8 cellular contexts compared by ENCODE assay signal in genomic region chr3:17195192-17195611, GRCh38.
DNase-seq lines count a peak whose midpoint lies in the region; ATAC-seq, FAIRE-seq and TF ChIP-seq lines count a peak whose summit lies in the region.

No MANE protein-coding gene starts in this region.

- POLR2A ChIA-PET in HepG2 (lab: Yijun Ruan, JAX), result no interaction called here

- TF ChIP-seq POLR2A in HepG2 (IDR thresholded peaks at IDR 0.05; ENCODE audit: insufficient read depth in 1 of 2, low read depth in 2 of 2, low read length in 2 of 2), result no peak

- ATAC-seq in HepG2 (no peak), HG02623 (IDR thresholded peaks at IDR 0.05; ENCODE audit: unreplicated experiment) (peak; percentile 88)

- H4K20me1 ChIP-seq in HepG2 (ENCODE audit: insufficient read depth, low read length), result no peaks in the 10 kb centered on the region

- H3K9ac ChIP-seq in liver (ENCODE audit: low read depth in 1 of 2, low read length in 2 of 2) (no peak overlapping the region), HepG2 (ENCODE audit: insufficient read depth, low read depth, low read length) (no peak overlapping the region)

- in situ Hi-C loops in HepG2 (cut with HindIII; ENCODE audit: extremely low pct_ligation_motif_present, low pct_unique_long_range_greater_than_20kb) (no loop called here), ACHN (cut with HindIII; ENCODE audit: low pct_ligation_motif_present, low pct_unique_long_range_greater_than_20kb, low sequenced_read_pairs) (no loop called here)

- H3K9me3 ChIP-seq in liver (ENCODE audit: control insufficient read depth in 4 of 4, low read length in 3 of 4) (no peaks in the 10 kb centered on the region), HepG2 (ENCODE audit: low read length) (no peaks in the 10 kb centered on the region)

- no TSS peak for BruUV-seq in HepG2 (replicated peaks; lab: Mats Ljungman, UMichigan)

- no peak overlapping the region for H3K4me2 ChIP-seq in HepG2 (ENCODE audit: low read depth, low read length)

- 27% methylated on average over 3 of the region's 3 CpGs for WGBS in liver
- 82% methylated on average over 3 of the region's 3 CpGs for WGBS in HepG2 (ENCODE audit: low lambda C conversion rate)

- H3K4me1 ChIP-seq in liver (ENCODE audit: control insufficient read depth in 4 of 4, insufficient read depth in 4 of 4, low read length in 3 of 4) (peaks cover 0 to 15% (median 4%) of the 10 kb centered on the region in 4 donors), HepG2 (ENCODE audit: insufficient read depth, low read length) (no peaks in the 10 kb centered on the region)

- no peaks in the 10 kb centered on the region for H3K79me2 ChIP-seq in HepG2 (ENCODE audit: insufficient read depth, low read length)

- TF ChIP-seq EP300 in HepG2 (IDR thresholded peaks at IDR 0.05; ENCODE audit: low read depth in 2 of 2, low read length in 2 of 2) (no peak), HepG2 (CRISPR knock-in tag; IDR thresholded peaks at IDR 0.05; ENCODE audit: borderline replicate concordance) (no peak)

- TF ChIP-seq CTCF in liver (IDR thresholded peaks at IDR 0.05; ENCODE audit: low read depth, low read length, missing input control) (no peak), HepG2 (CRISPR knock-in tag; IDR thresholded peaks at IDR 0.05) (no peak), dorsolateral prefrontal cortex (IDR thresholded peaks at IDR 0.05 in 54 of 56, conservative IDR thresholded peaks at IDR 0.05 in 2 of 56; ENCODE audit: low read depth in 1 of 56, partially characterized antibody in 56 of 56) (peak in 2 of 56 donors; percentile 4 to 16)

- FAIRE-seq in HepG2 (lab: Jason Lieb, UNC), result no peak

- TF ChIP-seq RAD21 in liver (IDR thresholded peaks at IDR 0.05), result no peak
- TF ChIP-seq RAD21 in HepG2 (CRISPR knock-in tag; IDR thresholded peaks at IDR 0.05), result no peak

- H2AFZ ChIP-seq in HepG2 (ENCODE audit: low read length), result no peak overlapping the region

- H3K27me3 ChIP-seq in liver (ENCODE audit: control insufficient read depth in 4 of 4, insufficient read depth in 4 of 4, low read length in 3 of 4) (no peaks in the 10 kb centered on the region), HepG2 (ENCODE audit: control insufficient read depth in 1 of 2, insufficient read depth in 2 of 2, low read length in 2 of 2) (no peaks in the 10 kb centered on the region; a peak in 1 of 5 replicates), dorsolateral prefrontal cortex (no peaks in the 10 kb centered on the region)

- CTCF ChIA-PET in HepG2 (lab: Yijun Ruan, JAX; ENCODE audit: low intra/inter-chr PET ratio, low total read pairs), result no interaction called here

- intact Hi-C loops in HepG2 (cut with micrococcal nuclease; ENCODE audit: unreplicated experiment) (no loop called here), dorsolateral prefrontal cortex (cut with DNase I) (loop anchor here (5.0 to 10.0 kb wide), 2 partner anchors 37 to 160 kb away; no protein-coding TSS in a partner anchor)

- DNase-seq in HepG2 (ENCODE audit: low spot score) (no peak), NCI-H1694 treated with DMSO at 0.1 percent for 48 hours (lab: John Stamatoyannopoulos, UW) (peak; percentile 96), dorsolateral prefrontal cortex (peak; percentile 27 to 84 (median 62)), ACHN (no peak)
- no peak for DNase-seq in activated CD4-positive, alpha-beta T cell treated with anti-CD3 and anti-CD28 coated beads for 1 hour

- no peak overlapping the region for H3K4me3 ChIP-seq in liver (ENCODE audit: low read depth in 1 of 3, low read length in 3 of 3)
- H3K4me3 ChIP-seq in HepG2 (replicated peaks in 1 of 3; ENCODE audit: insufficient read depth in 1 of 3, low read depth in 2 of 3, low read length in 3 of 3), result no peak overlapping the region
- peak overlapping the region in 8 of 59 donors; percentile 4 to 37 (median 10) for H3K4me3 ChIP-seq in dorsolateral prefrontal cortex

- H3K27ac ChIP-seq in liver (ENCODE audit: low read depth in 1 of 2, low read length in 2 of 2), result no peak overlapping the region
- no peak overlapping the region for H3K27ac ChIP-seq in HepG2 (ENCODE audit: extremely low read length, insufficient read depth, low read length)
- peak overlapping the region; percentile 7 to 95 (median 86) for H3K27ac ChIP-seq in dorsolateral prefrontal cortex
- H3K27ac ChIP-seq in temporal lobe (ENCODE audit: low read depth, low read length), result peak overlapping the region; percentile 92

- H3K36me3 ChIP-seq in liver (ENCODE audit: control insufficient read depth in 4 of 4, insufficient read depth in 3 of 4, low read depth in 1 of 4, low read length in 3 of 4) (peaks cover 0 to 2% (median 0%) of the 10 kb centered on the region in 4 donors), HepG2 (replicated peaks in 1 of 2; ENCODE audit: control insufficient read depth in 1 of 2, insufficient read depth in 2 of 2, low read length in 2 of 2) (peaks cover 0 to 1% of the 10 kb centered on the region in 2 experiments; a peak in 1 of 5 replicates)

TF ChIP-seq in liver, 16 proteins besides CTCF, POLR2A, EP300 and RAD21:
- TF ChIP-seq NR2F2 (IDR thresholded peaks at IDR 0.05) (no peak), FOXA2 (IDR thresholded peaks at IDR 0.05) (peak; percentile 8)

TF ChIP-seq in HepG2, 621 proteins besides CTCF, POLR2A, EP300 and RAD21 (continues in another document):
- TF ChIP-seq, protein P1, sequence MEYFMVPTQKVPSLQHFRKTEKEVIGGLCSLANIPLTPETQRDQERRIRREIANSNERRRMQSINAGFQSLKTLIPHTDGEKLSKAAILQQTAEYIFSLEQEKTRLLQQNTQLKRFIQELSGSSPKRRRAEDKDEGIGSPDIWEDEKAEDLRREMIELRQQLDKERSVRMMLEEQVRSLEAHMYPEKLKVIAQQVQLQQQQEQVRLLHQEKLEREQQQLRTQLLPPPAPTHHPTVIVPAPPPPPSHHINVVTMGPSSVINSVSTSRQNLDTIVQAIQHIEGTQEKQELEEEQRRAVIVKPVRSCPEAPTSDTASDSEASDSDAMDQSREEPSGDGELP (IDR thresholded peaks at IDR 0.05; ENCODE audit: borderline replicate concordance, low read depth), result no peak
- TF ChIP-seq TMF1 (CRISPR knock-in tag; IDR thresholded peaks at IDR 0.05; ENCODE audit: low read depth) (no peak), THYN1 (CRISPR knock-in tag; IDR thresholded peaks at IDR 0.05; ENCODE audit: borderline replicate concordance, low read depth) (no peak), ZBTB46 (CRISPR knock-in tag; IDR thresholded peaks at IDR 0.05; ENCODE audit: borderline replicate concordance) (no peak), ZNF17 (CRISPR knock-in tag; IDR thresholded peaks at IDR 0.05) (no peak), ZNF44 (CRISPR knock-in tag; IDR thresholded peaks at IDR 0.05) (no peak), ZNF687 (CRISPR knock-in tag; IDR thresholded peaks at IDR 0.05) (no peak), ZNF510 (CRISPR knock-in tag; IDR thresholded peaks at IDR 0.05; ENCODE audit: low read depth) (no peak), ERF (CRISPR knock-in tag; IDR thresholded peaks at IDR 0.05) (no peak), TSC22D2 (CRISPR knock-in tag; IDR thresholded peaks at IDR 0.05; ENCODE audit: borderline replicate concordance) (no peak)

Comparison
In these comparisons a context has a peak if more than half of its experiments do, and no peak if none do; other contexts are left out.
1. H3K27ac ChIP-seq: peak in dorsolateral prefrontal cortex (59 of 59) and temporal lobe (single experiment); none in liver (0 of 2) and HepG2 (single experiment).
2. DNase-seq: peak in NCI-H1694 treated with DMSO at 0.1 percent for 48 hours (single experiment) and dorsolateral prefrontal cortex (10 of 10); none in HepG2 (single experiment), ACHN (single experiment) and activated CD4-positive, alpha-beta T cell treated with anti-CD3 and anti-CD28 coated beads for 1 hour (single experiment).